ENCODE assay signal across 8 cellular contexts in the genomic region with DNA sequence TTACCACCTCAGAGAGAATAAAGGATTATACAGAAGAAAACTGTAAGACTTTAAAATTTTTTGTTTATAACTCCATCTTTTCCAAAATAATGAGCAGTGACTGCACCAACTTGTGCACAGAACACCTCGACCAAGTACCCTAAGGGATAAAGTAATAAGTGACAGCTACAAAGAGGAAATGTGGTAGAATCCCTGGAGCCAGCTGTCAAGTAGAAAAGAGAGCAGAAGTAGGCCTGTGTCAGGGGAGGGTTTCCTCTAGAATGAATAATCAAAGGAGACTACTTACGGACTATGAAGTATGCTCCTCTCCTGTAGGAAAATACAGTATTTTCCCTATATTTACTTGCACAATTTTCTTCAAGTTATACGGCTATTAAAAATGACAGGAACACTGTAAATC. TPM values are rescaled to one million over a fixed set of nuclear protein-coding genes. Genes with fewer than 3 reads are reported as not detected.
DNase-seq lines count a peak whose midpoint lies in the region; ATAC-seq, FAIRE-seq and TF ChIP-seq lines count a peak whose summit lies in the region.

No MANE protein-coding gene starts in this region.

- no peak for ATAC-seq in activated CD8-positive, alpha-beta memory T cell treated with anti-CD3 and anti-CD28 coated beads, Interleukin-2, amount 10 ng/mL, durations not matched to agents 7 days and 5 days
- ATAC-seq in activated B cell treated with CpG ODN at 0.5 μM for 24 hours (ENCODE audit: low read depth), result no peak

- CTCF ChIA-PET in activated CD8-positive, alpha-beta memory T cell treated with anti-CD3 and anti-CD28 coated beads, Interleukin-2, amount 10 ng/mL, durations not matched to agents 7 days and 5 days (lab: Charles Lee), result no interaction called here
- CTCF ChIA-PET in activated B cell treated with CpG ODN at 0.5 μM for 24 hours (lab: Charles Lee), result no interaction called here

- H3K36me3 Mint-ChIP-seq in activated CD8-positive, alpha-beta memory T cell treated with anti-CD3 and anti-CD28 coated beads, Interleukin-2, amount 10 ng/mL, durations not matched to agents 7 days and 5 days, result peaks cover 26% of the 10 kb centered on the region
- peaks cover 16% of the 10 kb centered on the region for H3K36me3 Mint-ChIP-seq in activated B cell treated with CpG ODN at 0.5 μM for 24 hours (ENCODE audit: low read depth)

- H3K79me2 ChIP-seq in keratinocyte (ENCODE audit: control insufficient read depth, insufficient read depth, low read length), result peaks cover 51% of the 10 kb centered on the region

- no peak overlapping the region for H2AFZ ChIP-seq in keratinocyte (ENCODE audit: control insufficient read depth, low read length)

- peak overlapping the region; percentile 87 for H3K27ac ChIP-seq in keratinocyte (ENCODE audit: control insufficient read depth, insufficient read depth, low read length)
- H3K27ac ChIP-seq in thyroid gland, result peak overlapping the region in 1 of 3 donors; percentile 84

- H3K27me3 ChIP-seq in keratinocyte (ENCODE audit: control insufficient read depth, extremely low read depth, insufficient read depth, low read length) (no peaks in the 10 kb centered on the region), thyroid gland (no peaks in the 10 kb centered on the region)

- peak overlapping the region; percentile 83 for H3K4me3 Mint-ChIP-seq in activated CD8-positive, alpha-beta memory T cell treated with anti-CD3 and anti-CD28 coated beads, Interleukin-2, amount 10 ng/mL, durations not matched to agents 7 days and 5 days
- peak overlapping the region; percentile 88 for H3K4me3 Mint-ChIP-seq in activated B cell treated with CpG ODN at 0.5 μM for 24 hours

- H3K9ac ChIP-seq in keratinocyte (ENCODE audit: control insufficient read depth, extremely low read depth, insufficient read depth, low read length), result peak overlapping the region; percentile 96

- no peak for TF ChIP-seq POLR2A in thyroid gland (IDR thresholded peaks at IDR 0.05)

- peaks cover 12% of the 10 kb centered on the region for H4K20me1 ChIP-seq in keratinocyte (ENCODE audit: control insufficient read depth, extremely low read depth, insufficient read depth, low read length)

- H3K27me3 Mint-ChIP-seq in activated CD8-positive, alpha-beta memory T cell treated with anti-CD3 and anti-CD28 coated beads, Interleukin-2, amount 10 ng/mL, durations not matched to agents 7 days and 5 days, result no peaks in the 10 kb centered on the region
- no peaks in the 10 kb centered on the region for H3K27me3 Mint-ChIP-seq in activated B cell treated with CpG ODN at 0.5 μM for 24 hours

- TF ChIP-seq CTCF in activated B cell treated with CpG ODN at 0.5 μM for 24 hours (IDR thresholded peaks at IDR 0.05) (no peak), keratinocyte (optimal IDR thresholded peaks at IDR 0.05 in 1 of 3, IDR thresholded peaks at IDR 0.05 in 1 of 3, conservative IDR thresholded peaks at IDR 0.05 in 1 of 3; ENCODE audit: extremely low read depth in 1 of 3, insufficient read depth in 2 of 3, low read length in 3 of 3) (no peak), thyroid gland (IDR thresholded peaks at IDR 0.05) (no peak)

- peaks cover 10 to 19% of the 10 kb centered on the region in 2 experiments for H3K36me3 ChIP-seq in keratinocyte (ENCODE audit: control insufficient read depth in 2 of 2, extremely low read depth in 1 of 2, insufficient read depth in 2 of 2, low read length in 2 of 2)
- peaks cover 13 to 15% of the 10 kb centered on the region in 2 donors for H3K36me3 ChIP-seq in thyroid gland

- no peaks in the 10 kb centered on the region for H3K9me1 ChIP-seq in keratinocyte (ENCODE audit: control insufficient read depth, extremely low read depth, insufficient read depth, low read length)

- H3K4me1 ChIP-seq in keratinocyte (ENCODE audit: control insufficient read depth, extremely low read depth, insufficient read depth, low read length), result peaks cover 15% of the 10 kb centered on the region
- H3K4me1 ChIP-seq in thyroid gland, result peaks cover 15 to 17% of the 10 kb centered on the region in 2 donors

- DNase-seq in activated CD8-positive, alpha-beta memory T cell treated with anti-CD3 and anti-CD28 coated beads, Interleukin-2, amount 10 ng/mL, durations not matched to agents 7 days and 5 days, result no peak
- DNase-seq in activated CD8-positive, alpha-beta memory T cell treated with anti-CD3 and anti-CD28 coated beads for 24 hours, result no peak
- DNase-seq in activated B cell treated with CpG ODN at 0.5 μM for 24 hours, result no peak
- no peak for DNase-seq in keratinocyte (ENCODE audit: low read depth, low spot score)
- no peak for DNase-seq in thyroid gland
- DNase-seq in NCI-H2081 treated with DMSO at 0.1 percent for 48 hours (lab: John Stamatoyannopoulos, UW), result no peak
- DNase-seq in SK-N-DZ (ENCODE audit: low spot score), result no peak
- no peak for DNase-seq in A172 (ENCODE audit: low spot score)

- peak overlapping the region; percentile 67 to 99 (median 98) for H3K4me3 ChIP-seq in keratinocyte (ENCODE audit: control insufficient read depth in 2 of 3, extremely low read depth in 1 of 3, insufficient read depth in 2 of 3, low read depth in 1 of 3, low read length in 3 of 3)
- H3K4me3 ChIP-seq in thyroid gland (replicated peaks in 1 of 3), result peak overlapping the region in 2 of 3 donors; percentile 56 to 95

- intact Hi-C loops in activated B cell treated with CpG ODN at 0.5 μM for 24 hours (cut with micrococcal nuclease) (loop anchor here (2.0 to 5.0 kb wide), 3 partner anchors 80 to 182 kb away; partner anchors contain the start of gene BCLAF3), thyroid gland (cut with DNase I) (no loop called here)

- no peak for FAIRE-seq in keratinocyte (lab: Jason Lieb, UNC)

- H3K27ac Mint-ChIP-seq in activated CD8-positive, alpha-beta memory T cell treated with anti-CD3 and anti-CD28 coated beads, Interleukin-2, amount 10 ng/mL, durations not matched to agents 7 days and 5 days, result peak overlapping the region; percentile 86
- H3K27ac Mint-ChIP-seq in activated B cell treated with CpG ODN at 0.5 μM for 24 hours, result no peak overlapping the region

- POLR2A ChIA-PET in activated B cell treated with CpG ODN at 0.5 μM for 24 hours (lab: Charles Lee), result interaction anchor here (1.6 to 2.8 kb wide), 2 partner anchors 8 to 10 kb away, joined by 4 to 15 read pairs; no protein-coding TSS in a partner anchor

- H3K9me3 ChIP-seq in keratinocyte (ENCODE audit: control insufficient read depth, low read depth, low read length) (no peaks in the 10 kb centered on the region), thyroid gland (no peaks in the 10 kb centered on the region)

- dilution Hi-C loops in keratinocyte (cut with MboI; ENCODE audit: extremely low pct_ligation_motif_present, low sequenced_read_pairs), result no loop called here

- H3K4me2 ChIP-seq in keratinocyte (ENCODE audit: control insufficient read depth, extremely low read depth, insufficient read depth, low read depth, low read length), result peak overlapping the region; percentile 71

- H3K9me3 Mint-ChIP-seq in activated CD8-positive, alpha-beta memory T cell treated with anti-CD3 and anti-CD28 coated beads, Interleukin-2, amount 10 ng/mL, durations not matched to agents 7 days and 5 days (ENCODE audit: low read depth), result no peaks in the 10 kb centered on the region
- H3K9me3 Mint-ChIP-seq in activated B cell treated with CpG ODN at 0.5 μM for 24 hours, result no peaks in the 10 kb centered on the region

- H3K4me1 Mint-ChIP-seq in activated CD8-positive, alpha-beta memory T cell treated with anti-CD3 and anti-CD28 coated beads, Interleukin-2, amount 10 ng/mL, durations not matched to agents 7 days and 5 days, result peaks cover 36% of the 10 kb centered on the region
- peaks cover 26% of the 10 kb centered on the region for H3K4me1 Mint-ChIP-seq in activated B cell treated with CpG ODN at 0.5 μM for 24 hours

- WGBS in thyroid gland, 2 donors, result 6 to 14% methylated on average over 3 of the region's 3 CpGs

RNA-seq across cellular contexts. Expression of gene EIF1AX, which starts 1.2 kb away (rescaled TPM):
- 10 to 100 TPM; 58.4 to 83.6 TPM for total RNA-seq in activated CD8-positive, alpha-beta memory T cell treated with anti-CD3 and anti-CD28 coated beads, Interleukin-2, amount 10 ng/mL, durations not matched to agents 7 days and 5 days
- total RNA-seq in activated B cell treated with CpG ODN at 0.5 μM for 24 hours, result 58.8 and 59.4 TPM in 2 replicates
- 83.9 to 196 TPM (median 109 TPM) in 3 replicates for polyA plus RNA-seq in keratinocyte
- 172 TPM for polyA plus RNA-seq in keratinocyte (2011; ENCODE audit: low read depth)
- polyA plus RNA-seq in keratinocyte (2011; cell fraction: cytosol; rRNA removed), result 91.4 and 152 TPM in 2 replicates
- 32.3 and 69.4 TPM in 2 replicates for polyA plus RNA-seq in keratinocyte (2011; cell fraction: nucleus; rRNA removed)
- polyA plus RNA-seq in keratinocyte (2012; ENCODE audit: low replicate concordance), result 141 and 150 TPM in 2 replicates
- polyA minus RNA-seq in keratinocyte, result 8.1 to 78.5 TPM (median 15.8 TPM) in 3 replicates
- polyA minus RNA-seq in keratinocyte (2011; cell fraction: cytosol; rRNA and poly(A)+ RNA removed), result 121 TPM
- polyA minus RNA-seq in keratinocyte (2011; cell fraction: nucleus; rRNA and poly(A)+ RNA removed), result 15.2 and 23.9 TPM in 2 replicates
- 10 to 100 TPM; 47.0 to 63.6 (median 57.3) TPM for total RNA-seq in thyroid gland
- polyA plus RNA-seq in SK-N-DZ (2014; cell fraction: cytosol; rRNA removed), result 70.8 and 77.8 TPM in 2 replicates
- 39.4 and 46.4 TPM in 2 replicates for polyA plus RNA-seq in SK-N-DZ (2014; cell fraction: nucleus; rRNA removed)
- 100 and 129 TPM in 2 replicates for total RNA-seq in A172 (2014; rRNA removed; shearing (Covaris generic))

RNA-seq across cellular contexts. Expression of gene MAP7D2, which starts 23.7 kb away (rescaled TPM):
- total RNA-seq in activated CD8-positive, alpha-beta memory T cell treated with anti-CD3 and anti-CD28 coated beads, Interleukin-2, amount 10 ng/mL, durations not matched to agents 7 days and 5 days, result under 1 TPM; 0.15 to 0.40 TPM
- total RNA-seq in activated B cell treated with CpG ODN at 0.5 μM for 24 hours, result 0.16 and 0.32 TPM in 2 replicates
- 0.35 to 0.76 TPM (median 0.36 TPM) in 3 replicates for polyA plus RNA-seq in keratinocyte
- 1.8 TPM for polyA plus RNA-seq in keratinocyte (2011; ENCODE audit: low read depth)
- polyA plus RNA-seq in keratinocyte (2011; cell fraction: cytosol; rRNA removed), result 0.44 and 0.61 TPM in 2 replicates
- 0.46 and 0.60 TPM in 2 replicates for polyA plus RNA-seq in keratinocyte (2011; cell fraction: nucleus; rRNA removed)
- 0.58 and 0.80 TPM in 2 replicates for polyA plus RNA-seq in keratinocyte (2012; ENCODE audit: low replicate concordance)
- 0.26 to 0.52 TPM (median 0.36 TPM) in 3 replicates for polyA minus RNA-seq in keratinocyte
- polyA minus RNA-seq in keratinocyte (2011; cell fraction: cytosol; rRNA and poly(A)+ RNA removed), result not detected
- polyA minus RNA-seq in keratinocyte (2011; cell fraction: nucleus; rRNA and poly(A)+ RNA removed), result 0.21 TPM in 1 of 2 replicates, not detected in the other
- total RNA-seq in thyroid gland, result under 1 TPM in 2 of 4 donors, not detected in 2; 0.22 to 0.27 TPM
- polyA plus RNA-seq in SK-N-DZ (2014; cell fraction: cytosol; rRNA removed), result 0.28 and 0.61 TPM in 2 replicates
- polyA plus RNA-seq in SK-N-DZ (2014; cell fraction: nucleus; rRNA removed), result 0.76 and 1.5 TPM in 2 replicates
- 0.03 TPM in 1 of 2 replicates, not detected in the other for total RNA-seq in A172 (2014; rRNA removed; shearing (Covaris generic))
